1 cellular context compared by ENCODE assay signal in the genomic region with DNA sequence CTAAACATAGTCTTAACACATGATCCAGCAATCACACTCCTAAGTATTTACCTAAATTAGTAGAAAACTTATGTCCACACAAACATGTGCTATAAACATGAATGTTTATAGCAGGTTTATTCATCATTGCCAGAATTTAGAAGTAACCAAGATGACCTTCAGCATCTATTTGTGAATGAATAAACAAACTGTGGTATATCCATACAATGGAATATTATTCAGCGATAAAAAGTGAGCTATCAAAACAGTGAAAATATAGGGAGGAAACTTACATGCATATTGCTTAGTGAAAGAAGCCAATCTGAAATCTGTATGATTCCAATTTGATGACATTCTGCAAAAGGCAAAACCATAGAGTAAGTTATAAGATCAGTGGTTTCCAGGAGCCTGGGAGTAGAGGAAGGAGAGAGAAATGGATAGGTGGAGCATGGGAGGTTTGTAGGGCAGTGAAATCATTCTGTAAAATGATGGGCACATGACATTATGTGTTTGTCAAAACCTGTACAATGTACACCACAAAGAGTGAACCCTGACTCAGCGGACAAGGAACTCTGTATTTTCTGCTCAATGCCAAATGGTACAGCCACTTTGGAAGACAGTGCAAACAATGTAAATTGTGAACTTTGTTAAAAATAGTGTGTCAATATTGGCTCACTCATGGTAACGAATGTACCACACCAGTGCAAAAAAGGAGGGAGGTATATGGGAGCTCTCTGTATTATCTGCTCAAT.
TF ChIP-seq lines count a peak whose summit lies in the region.

No MANE protein-coding gene starts in this region.

TF ChIP-seq in HepG2, 621 proteins besides CTCF, POLR2A, EP300 and RAD21 (continued from another document):
- TF ChIP-seq, protein P1, sequence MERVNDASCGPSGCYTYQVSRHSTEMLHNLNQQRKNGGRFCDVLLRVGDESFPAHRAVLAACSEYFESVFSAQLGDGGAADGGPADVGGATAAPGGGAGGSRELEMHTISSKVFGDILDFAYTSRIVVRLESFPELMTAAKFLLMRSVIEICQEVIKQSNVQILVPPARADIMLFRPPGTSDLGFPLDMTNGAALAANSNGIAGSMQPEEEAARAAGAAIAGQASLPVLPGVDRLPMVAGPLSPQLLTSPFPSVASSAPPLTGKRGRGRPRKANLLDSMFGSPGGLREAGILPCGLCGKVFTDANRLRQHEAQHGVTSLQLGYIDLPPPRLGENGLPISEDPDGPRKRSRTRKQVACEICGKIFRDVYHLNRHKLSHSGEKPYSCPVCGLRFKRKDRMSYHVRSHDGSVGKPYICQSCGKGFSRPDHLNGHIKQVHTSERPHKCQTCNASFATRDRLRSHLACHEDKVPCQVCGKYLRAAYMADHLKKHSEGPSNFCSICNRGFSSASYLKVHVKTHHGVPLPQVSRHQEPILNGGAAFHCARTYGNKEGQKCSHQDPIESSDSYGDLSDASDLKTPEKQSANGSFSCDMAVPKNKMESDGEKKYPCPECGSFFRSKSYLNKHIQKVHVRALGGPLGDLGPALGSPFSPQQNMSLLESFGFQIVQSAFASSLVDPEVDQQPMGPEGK (CRISPR knock-in tag; IDR thresholded peaks at IDR 0.05) = no peak; the same call in 1 of the 2 replicates
- TF ChIP-seq EZH2 (conservative IDR thresholded peaks at IDR 0.05; ENCODE audit: low read depth, low read length) (no peak), ERF (CRISPR knock-in tag; IDR thresholded peaks at IDR 0.05) (peak; percentile 86), TBX2 (CRISPR knock-in tag; IDR thresholded peaks at IDR 0.05; ENCODE audit: borderline replicate concordance) (peak; percentile 83), ETV5 (CRISPR knock-in tag; IDR thresholded peaks at IDR 0.05; ENCODE audit: borderline replicate concordance) (no peak; the same call in 1 of the 2 replicates), GMEB1 (CRISPR knock-in tag; IDR thresholded peaks at IDR 0.05; ENCODE audit: borderline replicate concordance) (no peak; the same call in 1 of the 2 replicates), ASH2L (IDR thresholded peaks at IDR 0.05; ENCODE audit: insufficient read length, low read depth, low read length) (peak; percentile 86), ZNF430 (CRISPR knock-in tag; IDR thresholded peaks at IDR 0.05) (peak; percentile 58; the same call in 1 of the 2 replicates), SKI (IDR thresholded peaks at IDR 0.05; ENCODE audit: partially characterized antibody) (peak; percentile 56), IKZF4 (CRISPR knock-in tag; IDR thresholded peaks at IDR 0.05; ENCODE audit: borderline replicate concordance, low read depth, not compliant biosample characterization) (no peak), SOX13 (IDR thresholded peaks at IDR 0.05) (peak; percentile 89), SOX13 (CRISPR knock-in tag; conservative IDR thresholded peaks at IDR 0.05 in 1 of 2, IDR thresholded peaks at IDR 0.05 in 1 of 2) (peak in 1 of 2 experiments; percentile 97; a peak in 2 of 4 replicates), BCLAF1 (IDR thresholded peaks at IDR 0.05) (no peak), MLX (CRISPR knock-in tag; IDR thresholded peaks at IDR 0.05) (peak; percentile 75), TBX3 (IDR thresholded peaks at IDR 0.05; ENCODE audit: borderline replicate concordance) (peak; percentile 86; the same call in 1 of the 2 replicates), BRCA1 (CRISPR knock-in tag; IDR thresholded peaks at IDR 0.05) (0 out of 2 replicates have a peak, but pooled peaks have one; percentile 77), PAX8 (CRISPR knock-in tag; IDR thresholded peaks at IDR 0.05; ENCODE audit: borderline replicate concordance) (no peak), ZNF546 (CRISPR knock-in tag; conservative IDR thresholded peaks at IDR 0.05) (no peak), ZNF33B (CRISPR knock-in tag; IDR thresholded peaks at IDR 0.05) (no peak), ELF1 (CRISPR knock-in tag; IDR thresholded peaks at IDR 0.05) (no peak; the same call in 1 of the 2 replicates), ZNF570 (CRISPR knock-in tag; IDR thresholded peaks at IDR 0.05; ENCODE audit: borderline replicate concordance) (no peak), SAFB2 (CRISPR knock-in tag; IDR thresholded peaks at IDR 0.05; ENCODE audit: borderline replicate concordance, low read depth) (no peak), PLRG1 (conservative IDR thresholded peaks at IDR 0.05) (no peak), ARID5B (CRISPR knock-in tag; IDR thresholded peaks at IDR 0.05) (peak; percentile 97), SMAD1 (CRISPR knock-in tag; IDR thresholded peaks at IDR 0.05; ENCODE audit: borderline replicate concordance, low read depth) (no peak)
- TF ChIP-seq, protein P2, sequence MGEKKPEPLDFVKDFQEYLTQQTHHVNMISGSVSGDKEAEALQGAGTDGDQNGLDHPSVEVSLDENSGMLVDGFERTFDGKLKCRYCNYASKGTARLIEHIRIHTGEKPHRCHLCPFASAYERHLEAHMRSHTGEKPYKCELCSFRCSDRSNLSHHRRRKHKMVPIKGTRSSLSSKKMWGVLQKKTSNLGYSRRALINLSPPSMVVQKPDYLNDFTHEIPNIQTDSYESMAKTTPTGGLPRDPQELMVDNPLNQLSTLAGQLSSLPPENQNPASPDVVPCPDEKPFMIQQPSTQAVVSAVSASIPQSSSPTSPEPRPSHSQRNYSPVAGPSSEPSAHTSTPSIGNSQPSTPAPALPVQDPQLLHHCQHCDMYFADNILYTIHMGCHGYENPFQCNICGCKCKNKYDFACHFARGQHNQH (CRISPR knock-in tag; IDR thresholded peaks at IDR 0.05) = peak; percentile 98
- TF ChIP-seq, protein P3, sequence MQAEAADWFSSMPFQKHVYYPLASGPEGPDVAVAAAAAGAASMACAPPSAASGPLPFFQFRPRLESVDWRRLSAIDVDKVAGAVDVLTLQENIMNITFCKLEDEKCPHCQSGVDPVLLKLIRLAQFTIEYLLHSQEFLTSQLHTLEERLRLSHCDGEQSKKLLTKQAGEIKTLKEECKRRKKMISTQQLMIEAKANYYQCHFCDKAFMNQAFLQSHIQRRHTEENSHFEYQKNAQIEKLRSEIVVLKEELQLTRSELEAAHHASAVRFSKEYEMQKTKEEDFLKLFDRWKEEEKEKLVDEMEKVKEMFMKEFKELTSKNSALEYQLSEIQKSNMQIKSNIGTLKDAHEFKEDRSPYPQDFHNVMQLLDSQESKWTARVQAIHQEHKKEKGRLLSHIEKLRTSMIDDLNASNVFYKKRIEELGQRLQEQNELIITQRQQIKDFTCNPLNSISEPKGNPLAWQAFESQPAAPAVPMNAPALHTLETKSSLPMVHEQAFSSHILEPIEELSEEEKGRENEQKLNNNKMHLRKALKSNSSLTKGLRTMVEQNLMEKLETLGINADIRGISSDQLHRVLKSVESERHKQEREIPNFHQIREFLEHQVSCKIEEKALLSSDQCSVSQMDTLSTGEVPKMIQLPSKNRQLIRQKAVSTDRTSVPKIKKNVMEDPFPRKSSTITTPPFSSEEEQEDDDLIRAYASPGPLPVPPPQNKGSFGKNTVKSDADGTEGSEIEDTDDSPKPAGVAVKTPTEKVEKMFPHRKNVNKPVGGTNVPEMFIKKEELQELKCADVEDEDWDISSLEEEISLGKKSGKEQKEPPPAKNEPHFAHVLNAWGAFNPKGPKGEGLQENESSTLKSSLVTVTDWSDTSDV (CRISPR knock-in tag; IDR thresholded peaks at IDR 0.05) = no peak
- TF ChIP-seq, protein P4, sequence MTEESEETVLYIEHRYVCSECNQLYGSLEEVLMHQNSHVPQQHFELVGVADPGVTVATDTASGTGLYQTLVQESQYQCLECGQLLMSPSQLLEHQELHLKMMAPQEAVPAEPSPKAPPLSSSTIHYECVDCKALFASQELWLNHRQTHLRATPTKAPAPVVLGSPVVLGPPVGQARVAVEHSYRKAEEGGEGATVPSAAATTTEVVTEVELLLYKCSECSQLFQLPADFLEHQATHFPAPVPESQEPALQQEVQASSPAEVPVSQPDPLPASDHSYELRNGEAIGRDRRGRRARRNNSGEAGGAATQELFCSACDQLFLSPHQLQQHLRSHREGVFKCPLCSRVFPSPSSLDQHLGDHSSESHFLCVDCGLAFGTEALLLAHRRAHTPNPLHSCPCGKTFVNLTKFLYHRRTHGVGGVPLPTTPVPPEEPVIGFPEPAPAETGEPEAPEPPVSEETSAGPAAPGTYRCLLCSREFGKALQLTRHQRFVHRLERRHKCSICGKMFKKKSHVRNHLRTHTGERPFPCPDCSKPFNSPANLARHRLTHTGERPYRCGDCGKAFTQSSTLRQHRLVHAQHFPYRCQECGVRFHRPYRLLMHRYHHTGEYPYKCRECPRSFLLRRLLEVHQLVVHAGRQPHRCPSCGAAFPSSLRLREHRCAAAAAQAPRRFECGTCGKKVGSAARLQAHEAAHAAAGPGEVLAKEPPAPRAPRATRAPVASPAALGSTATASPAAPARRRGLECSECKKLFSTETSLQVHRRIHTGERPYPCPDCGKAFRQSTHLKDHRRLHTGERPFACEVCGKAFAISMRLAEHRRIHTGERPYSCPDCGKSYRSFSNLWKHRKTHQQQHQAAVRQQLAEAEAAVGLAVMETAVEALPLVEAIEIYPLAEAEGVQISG (CRISPR knock-in tag; IDR thresholded peaks at IDR 0.05) = peak; percentile 51; the same call in 1 of the 2 replicates
